Comparison of ENCODE assay signal across 10 cellular contexts in the genomic region with DNA sequence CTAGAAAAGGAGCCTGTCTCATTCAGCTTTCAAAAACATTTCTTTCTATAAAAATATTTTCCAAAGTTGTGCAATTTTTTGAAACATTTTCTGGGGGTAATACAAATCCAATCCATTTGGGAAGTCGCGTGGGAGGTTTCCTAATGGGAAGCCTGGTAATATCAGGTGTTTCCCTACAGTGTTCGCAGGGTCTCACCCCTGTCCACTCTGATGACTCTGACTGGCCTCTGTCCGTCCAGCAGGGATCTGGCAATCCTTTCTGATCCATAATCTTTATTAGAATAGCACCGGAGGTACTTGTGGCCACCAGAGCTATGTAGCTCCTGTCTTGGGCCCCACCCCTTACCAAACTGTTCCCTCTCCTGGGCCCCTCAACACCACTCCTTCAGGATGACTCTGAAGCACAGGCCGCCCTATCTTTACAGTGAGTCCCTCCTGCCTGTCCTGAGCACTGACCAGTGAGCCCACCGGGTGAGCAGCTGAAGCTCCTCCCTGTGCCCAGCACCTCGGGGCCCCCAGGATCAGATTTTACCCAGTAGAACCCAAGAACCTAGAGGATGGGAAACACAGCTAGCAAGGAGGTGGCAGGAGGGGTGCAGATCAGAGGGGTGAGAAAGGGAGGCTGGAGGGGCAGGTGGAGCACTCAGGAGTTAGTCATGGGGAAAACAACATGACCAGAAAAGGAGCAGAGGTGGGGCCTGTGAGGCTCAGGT.
DNase-seq lines count a peak whose midpoint lies in the region; ATAC-seq, FAIRE-seq and TF ChIP-seq lines count a peak whose summit lies in the region.
"Had no signal": no experiment of that assay in that cellular context is flagged by ENCODE, and none has a peak within 500 bp of the region (broad histone marks: within the 10 kb centered on the region; RNA-seq: fewer than 3 reads in every experiment).

No MANE protein-coding gene starts in this region.

- peak overlapping the region; percentile 75 for H3K4me2 ChIP-seq in BLaER1

- no peak for ATAC-seq in HG03139 (IDR thresholded peaks at IDR 0.05; ENCODE audit: unreplicated experiment)
- no peak for ATAC-seq in GM18868 (IDR thresholded peaks at IDR 0.05; ENCODE audit: unreplicated experiment)

- H3K27me3 ChIP-seq in BLaER1 (no peaks in the 10 kb centered on the region), rectal smooth muscle tissue (ENCODE audit: control insufficient read depth, insufficient read depth, low read length) (no peaks in the 10 kb centered on the region)

- H3K9ac ChIP-seq in BLaER1 (no peak overlapping the region), rectal smooth muscle tissue (ENCODE audit: low read length) (no peak overlapping the region)

- POLR2A ChIA-PET in RWPE1 (lab: Yijun Ruan, JAX; ENCODE audit: low non-redundant PET) = no interaction called here

- H3K27ac ChIP-seq in BLaER1 (peak overlapping the region; percentile 53), RWPE1 (peak overlapping the region; percentile 89), coronary artery (peak overlapping the region; percentile 51 to 81), rectal smooth muscle tissue (ENCODE audit: low read depth, low read length) (peak overlapping the region; percentile 19)

- H3K9me3 ChIP-seq in BLaER1 = no peaks in the 10 kb centered on the region

- DNase-seq in RWPE1 (ENCODE audit: low spot score) (no peak), coronary artery (ENCODE audit: low spot score) (peak; percentile 59), D721Med (ENCODE audit: insufficient read length, low spot score) (no peak), NOMO-1 treated with DMSO at 0.1 percent for 48 hours (lab: John Stamatoyannopoulos, UW; ENCODE audit: unreplicated experiment) (no peak)

- H3K36me3 ChIP-seq in BLaER1 (no peaks in the 10 kb centered on the region), rectal smooth muscle tissue (ENCODE audit: control insufficient read depth, insufficient read depth, low read length) (no peaks in the 10 kb centered on the region)

- CTCF ChIA-PET in RWPE1 (lab: Yijun Ruan, JAX) = interaction anchor here (0.7 to 3.4 kb wide), 5 partner anchors 16 to 85 kb away, joined by 3 to 15 read pairs (median 3); a partner anchor contains a TSS

- no peak for FAIRE-seq in D721Med (lab: Jason Lieb, UNC)
- FAIRE-seq: H1, TTC549 had no signal

- H3K4me3 ChIP-seq in BLaER1 = no peak overlapping the region
- H3K4me3 ChIP-seq in coronary artery = no peak overlapping the region
- no peak overlapping the region for H3K4me3 ChIP-seq in rectal smooth muscle tissue (ENCODE audit: low read length)

- TF ChIP-seq CTCF in RWPE1 (conservative IDR thresholded peaks at IDR 0.05; ENCODE audit: low read depth) = no peak
- TF ChIP-seq CTCF in coronary artery (IDR thresholded peaks at IDR 0.05) = no peak
- no peak for TF ChIP-seq CTCF in D721Med (IDR thresholded peaks at IDR 0.05; ENCODE audit: insufficient read depth, missing control alignments)

- H3K4me1 ChIP-seq in BLaER1 = peaks cover 63% of the 10 kb centered on the region
- peaks cover 2% of the 10 kb centered on the region for H3K4me1 ChIP-seq in rectal smooth muscle tissue (ENCODE audit: control insufficient read depth, insufficient read depth, low read length)

- no peaks in the 10 kb centered on the region for H4K20me1 ChIP-seq in BLaER1

Comparison
In these comparisons a context has a peak if more than half of its experiments do, and no peak if none do; other contexts are left out.
1. H3K27ac ChIP-seq: peak in every context shown above with its lines; median percentile 89 in RWPE1; 66 in coronary artery; 53 in BLaER1; 19 in rectal smooth muscle tissue.